Comparison of ENCODE assay signal across 8 cellular contexts in genomic region chr11:93652161-93652597, GRCh38. TPM values are rescaled to one million over a fixed set of nuclear protein-coding genes. Genes with fewer than 3 reads are reported as not detected.
DNase-seq lines count a peak whose midpoint lies in the region; ATAC-seq, FAIRE-seq and TF ChIP-seq lines count a peak whose summit lies in the region.

No MANE protein-coding gene starts in this region.

- no peaks in the 10 kb centered on the region for H3K79me2 ChIP-seq in neural progenitor cell (ENCODE audit: low read depth)

- no peaks in the 10 kb centered on the region for H3K9me3 ChIP-seq in neural progenitor cell (ENCODE audit: low read depth)

- H3K4me1 ChIP-seq in neural progenitor cell = no peaks in the 10 kb centered on the region

- H3K9ac ChIP-seq in neural progenitor cell = no peak overlapping the region

- no peaks in the 10 kb centered on the region for H3F3A ChIP-seq in neural progenitor cell (ENCODE audit: low read depth)

- H3K36me3 ChIP-seq in neural progenitor cell = no peaks in the 10 kb centered on the region

- H3K4me3 Mint-ChIP-seq in neural progenitor cell = no peak overlapping the region

- no peak overlapping the region for H3K4me2 ChIP-seq in neural progenitor cell

- FAIRE-seq in HTR-8/SVneo (lab: Jason Lieb, UNC) = no peak

- no peaks in the 10 kb centered on the region for H4K20me1 ChIP-seq in neural progenitor cell (ENCODE audit: low read depth)

- H3K36me3 Mint-ChIP-seq in neural progenitor cell = no peaks in the 10 kb centered on the region

- TF ChIP-seq CTCF in epithelial cell of esophagus (IDR thresholded peaks at IDR 0.05; ENCODE audit: insufficient read depth, low read depth, low read length, missing control alignments) (peak; percentile 59), neural progenitor cell (IDR thresholded peaks at IDR 0.05) (peak; percentile 82)

- ATAC-seq in HG03442 (IDR thresholded peaks at IDR 0.05; ENCODE audit: unreplicated experiment) (no peak), GM21619 (IDR thresholded peaks at IDR 0.05; ENCODE audit: unreplicated experiment) (no peak)

- no peak overlapping the region for H3K27ac ChIP-seq in neural progenitor cell

- DNase-seq in SIG-M5 treated with dmso at 0.1 percent for 504 hours (lab: John Stamatoyannopoulos, UW; ENCODE audit: unreplicated experiment) = peak; percentile 9
- DNase-seq in SIG-M5 (lab: John Stamatoyannopoulos, UW) = no peak
- peak; percentile 43 for DNase-seq in HTR-8/SVneo (ENCODE audit: insufficient read length, low spot score)
- peak; percentile 24 for DNase-seq in SW480 (ENCODE audit: low spot score)
- peak; percentile 39 for DNase-seq in epithelial cell of esophagus (ENCODE audit: low read depth)
- DNase-seq in neural progenitor cell (ENCODE audit: low spot score) = peak; percentile 37

- H3K4me3 ChIP-seq in epithelial cell of esophagus (ENCODE audit: low read length) (no peak overlapping the region), neural progenitor cell (no peak overlapping the region)

- H3K27me3 ChIP-seq in neural progenitor cell = peaks cover 23% of the 10 kb centered on the region

- H2AFZ ChIP-seq in neural progenitor cell (replicated peaks) = no peak overlapping the region

- no peaks in the 10 kb centered on the region for H3K4me1 Mint-ChIP-seq in neural progenitor cell

- peaks cover 2% of the 10 kb centered on the region for H3K27me3 Mint-ChIP-seq in neural progenitor cell (ENCODE audit: insufficient read depth, low read depth)

- H3K9me3 Mint-ChIP-seq in neural progenitor cell = no peaks in the 10 kb centered on the region

- H3K27ac Mint-ChIP-seq in neural progenitor cell = no peak overlapping the region

RNA-seq across cellular contexts. Expression of gene CEP295, which starts 9.3 kb away (rescaled TPM):
- 42.5 and 89.2 TPM in 2 replicates for total RNA-seq in neural progenitor cell (ENCODE audit: low replicate concordance)
